ENCODE assay signal across 25 cellular contexts in the genomic region with DNA sequence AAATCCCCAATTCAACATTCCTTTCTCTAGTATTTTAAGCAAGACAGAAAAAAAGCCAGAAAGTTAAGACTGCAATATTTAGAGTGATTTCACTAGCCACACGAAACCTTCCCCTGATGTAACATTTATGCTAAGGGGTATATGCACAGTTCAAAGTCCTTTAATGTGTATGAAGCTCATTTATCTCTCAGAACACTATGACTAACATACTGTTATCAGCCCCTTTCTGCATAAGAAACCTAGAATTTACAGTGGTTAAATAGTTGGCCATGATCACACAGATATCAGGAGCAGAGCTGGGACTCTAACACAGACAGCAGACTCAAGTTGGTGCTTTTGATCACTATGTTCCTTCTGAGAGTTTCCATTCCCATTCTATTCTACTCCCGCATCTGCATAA.
"Had no signal": no experiment of that assay in that cellular context is flagged by ENCODE, and none has a peak within 500 bp of the region (broad histone marks: within the 10 kb centered on the region; RNA-seq: fewer than 3 reads in every experiment).

No MANE protein-coding gene starts in this region.

- H3K36me3 ChIP-seq: esophagus squamous epithelium, gastrocnemius medialis, left lung, lower lobe of right lung, neutrophil, sigmoid colon, tibial nerve had no signal

- H3K27me3 ChIP-seq: esophagus squamous epithelium, gastrocnemius medialis, left lung, neutrophil, sigmoid colon, tibial nerve had no signal

- ATAC-seq: activated CD4-positive, alpha-beta T cell treated with anti-CD3 and anti-CD28 coated beads for 36 hours; activated CD8-positive, alpha-beta memory T cell treated with anti-CD3 and anti-CD28 coated beads, Interleukin-2, amount 10 ng/mL, durations not matched to agents 7 days and 5 days; activated CD8-positive, alpha-beta T cell treated with anti-CD3 and anti-CD28 coated beads, Interleukin-2, amount 10 ng/mL, durations not matched to agents 7 days and 5 days; activated T-cell treated with anti-CD3 and anti-CD28 coated beads, Interleukin-2, amount 50 U/mL, for 72 hours; gastrocnemius medialis; left lung; lower lobe of right lung; naive thymus-derived CD8-positive, alpha-beta T cell had no signal

- H3K27ac ChIP-seq: epithelial cell of prostate, esophagus squamous epithelium, gastrocnemius medialis, left lung, lower lobe of right lung, neutrophil, sigmoid colon, tibial nerve had no signal

- H3K9me3 ChIP-seq: esophagus squamous epithelium, gastrocnemius medialis, left lung, lower lobe of right lung, neutrophil, sigmoid colon, tibial nerve had no signal

- DNase-seq: activated CD4-positive, alpha-beta T cell treated with anti-CD3 and anti-CD28 coated beads for 36 hours; activated CD4-positive, CD25-positive, alpha-beta regulatory T cell; activated CD8-positive, alpha-beta memory T cell treated with anti-CD3 and anti-CD28 coated beads, Interleukin-2, amount 10 ng/mL, durations not matched to agents 7 days and 5 days; activated CD8-positive, alpha-beta T cell treated with anti-CD3 and anti-CD28 coated beads, Interleukin-2, amount 10 ng/mL, durations not matched to agents 7 days and 5 days; activated naive CD4-positive, alpha-beta T cell; activated T-cell treated with anti-CD3 and anti-CD28 coated beads, Interleukin-2, amount 50 U/mL, for 72 hours; aorta; central memory CD4-positive, alpha-beta T cell; dermis blood vessel endothelial cell; effector CD4-positive, alpha-beta T cell; esophagus squamous epithelium; gastrocnemius medialis; hypothalamus; immature natural killer cell; left lung; lower lobe of right lung; mesenchymal stem cell; naive thymus-derived CD8-positive, alpha-beta T cell; sigmoid colon; small intestine; stimulated activated CD4-positive, alpha-beta T cell treated with anti-CD3 and anti-CD28 coated beads, Interleukin-2, amount 100 ng/mL, for 24 hours; stimulated activated naive CD4-positive, alpha-beta T cell treated with Interleukin-2 at 50 U/mL for 16 hours had no signal

- H3K4me1 ChIP-seq: esophagus squamous epithelium, gastrocnemius medialis, left lung, lower lobe of right lung, sigmoid colon had no signal

- H3K4me3 ChIP-seq: esophagus squamous epithelium, gastrocnemius medialis, left lung, lower lobe of right lung, sigmoid colon, tibial nerve had no signal
